Comparison of ENCODE assay signal across 8 cellular contexts in the genomic region with DNA sequence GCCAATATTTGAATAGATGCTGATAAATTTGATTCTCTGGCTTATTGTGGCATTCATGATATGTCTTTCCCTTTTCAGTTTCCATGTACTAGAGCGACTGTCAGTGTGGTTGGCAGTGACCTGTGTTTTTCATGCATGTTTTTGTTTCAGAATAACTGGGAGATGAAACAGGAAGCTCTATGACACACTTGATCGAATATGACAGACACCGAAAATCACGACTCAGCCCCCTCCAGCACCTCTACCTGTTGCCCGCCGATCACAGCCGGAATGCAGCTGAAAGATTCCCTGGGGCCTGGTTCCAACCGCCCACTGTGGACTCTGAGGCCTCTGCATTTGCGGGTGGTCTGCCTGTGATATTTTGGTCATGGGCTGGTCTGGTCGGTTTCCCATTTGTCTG.
DNase-seq lines count a peak whose midpoint lies in the region; ATAC-seq lines count a peak whose summit lies in the region.

No MANE protein-coding gene starts in this region.

- DNase-seq in ELF-1 (ENCODE audit: low read depth, low spot score) (peak; percentile 3), RPMI8226 (peak; percentile 12), activated T-cell treated with anti-CD3 and anti-CD28 coated beads for 48 hours (ENCODE audit: low read depth) (peak; percentile 49)
- DNase-seq in effector CD4-positive, alpha-beta T cell: peak; percentile 21
- DNase-seq in stimulated activated CD4-positive, alpha-beta T cell treated with anti-CD3 and anti-CD28 coated beads, Interleukin-2, amount 100 ng/mL, for 4 hours (ENCODE audit: low read depth): peak; percentile 18

- peak; percentile 45 for ATAC-seq in GM19372 (IDR thresholded peaks at IDR 0.05; ENCODE audit: low read depth, unreplicated experiment)
- peak; percentile 62 for ATAC-seq in HG02610 (IDR thresholded peaks at IDR 0.05; ENCODE audit: unreplicated experiment)
- peak; percentile 53 for ATAC-seq in HG03159 (IDR thresholded peaks at IDR 0.05; ENCODE audit: unreplicated experiment)

Comparison
In these comparisons a context has a peak if more than half of its experiments do, and no peak if none do; other contexts are left out.
1. Peak in every context shown above with its lines: DNase-seq and ATAC-seq.